ENCODE assay signal across 1 cellular context in the genomic region with DNA sequence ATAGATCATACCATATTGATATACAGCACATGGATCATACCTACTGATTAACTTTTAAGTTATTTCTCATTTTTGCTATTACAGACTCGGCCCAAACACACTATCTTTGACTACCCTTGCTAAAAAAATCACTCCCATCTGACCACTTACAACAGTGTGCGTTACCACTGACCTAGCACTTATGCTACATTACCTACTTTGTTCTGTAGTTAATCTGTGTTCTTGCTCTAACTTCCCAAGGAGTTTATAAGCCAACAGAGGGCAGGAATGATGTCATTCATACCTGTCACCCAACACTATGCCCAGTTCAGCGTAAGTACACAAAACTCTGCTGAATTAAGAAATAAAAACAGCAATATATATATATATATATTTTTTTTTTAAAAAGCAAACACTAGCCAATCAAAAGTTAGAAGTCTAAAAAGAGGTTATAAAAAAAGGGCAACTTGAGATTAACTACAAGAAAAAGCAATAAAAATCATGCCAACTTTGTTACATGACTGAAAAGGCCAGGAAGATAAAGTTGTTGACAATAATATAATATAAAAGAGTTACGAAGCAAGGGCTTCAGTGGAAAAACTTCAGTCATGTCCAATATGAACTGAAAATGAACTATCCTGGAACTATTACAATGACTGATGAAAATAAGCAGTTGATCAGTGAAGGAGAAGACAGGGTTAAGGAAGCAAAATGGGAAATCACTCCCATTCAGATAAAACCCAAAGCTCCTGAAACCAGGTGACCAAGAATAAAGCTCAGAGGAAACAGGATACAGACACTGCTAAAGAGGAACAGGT.
TF ChIP-seq lines count a peak whose summit lies in the region.

No MANE protein-coding gene starts in this region.

TF ChIP-seq in endothelial cell of umbilical vein, 7 proteins besides CTCF, POLR2A, EP300 and RAD21:
- no peak for TF ChIP-seq GATA2 (IDR thresholded peaks at IDR 0.05; ENCODE audit: insufficient read depth, insufficient read length, low read depth, low read length)
- TF ChIP-seq MAX (IDR thresholded peaks at IDR 0.05; ENCODE audit: insufficient read depth, insufficient read length) = no peak
- TF ChIP-seq JUN (IDR thresholded peaks at IDR 0.05; ENCODE audit: borderline replicate concordance, insufficient read depth, insufficient read length, low read depth) = no peak
- no peak for TF ChIP-seq EZH2 (IDR thresholded peaks at IDR 0.05; ENCODE audit: borderline replicate concordance, low read depth, low read length, severe bottlenecking)
- TF ChIP-seq MYC (IDR thresholded peaks at IDR 0.05; ENCODE audit: low read depth, low read length) = no peak
- TF ChIP-seq FOS (IDR thresholded peaks at IDR 0.05; ENCODE audit: borderline replicate concordance, insufficient read depth, low read length) = no peak
- TF ChIP-seq POLR2AphosphoS5 (IDR thresholded peaks at IDR 0.05; ENCODE audit: insufficient read depth, low read depth, low read length) = no peak
